ENCODE assay signal across 15 cellular contexts in genomic region chr10:113341138-113341537, GRCh38.
A peak's percentile ranks its signal among the peaks of the same experiment; 100 is the strongest.
DNase-seq lines count a peak whose midpoint lies in the region; ATAC-seq and TF ChIP-seq lines count a peak whose summit lies in the region.
"Had no signal": no experiment of that assay in that cellular context is flagged by ENCODE, and none has a peak within 500 bp of the region (broad histone marks: within the 10 kb centered on the region; RNA-seq: fewer than 3 reads in every experiment).

No MANE protein-coding gene starts in this region.

- H3K36me3 Mint-ChIP-seq in MCF 10A (ENCODE audit: insufficient read depth, unreplicated experiment) = no peaks in the 10 kb centered on the region
- H3K36me3 Mint-ChIP-seq in CD4-positive, alpha-beta T cell (ENCODE audit: low read depth) = no peaks in the 10 kb centered on the region
- H3K36me3 Mint-ChIP-seq: CD8-positive, alpha-beta T cell had no signal

- intact Hi-C loops in MCF 10A (cut with micrococcal nuclease) = no loop called here
- intact Hi-C loops in CD4-positive, alpha-beta T cell (cut with DNase I, micrococcal nuclease) = loop anchor here in 1 of 2 experiments (5.0 kb wide), 1 partner anchor 41 kb away; no protein-coding TSS in a partner anchor

- no peak overlapping the region for H3K27ac ChIP-seq in RWPE1
- no peak overlapping the region for H3K27ac ChIP-seq in CD4-positive, alpha-beta T cell (ENCODE audit: low read depth, low read length)
- H3K27ac ChIP-seq: GM23248 had no signal

- BruUV-seq in MCF 10A (replicated peaks; lab: Mats Ljungman, UMichigan) = no TSS peak

- H3K9me3 Mint-ChIP-seq in MCF 10A (ENCODE audit: unreplicated experiment) = no peaks in the 10 kb centered on the region
- no peaks in the 10 kb centered on the region for H3K9me3 Mint-ChIP-seq in CD4-positive, alpha-beta T cell
- H3K9me3 Mint-ChIP-seq: CD8-positive, alpha-beta T cell had no signal

- peak; percentile 39 for DNase-seq in RWPE1 (ENCODE audit: low spot score)
- DNase-seq in MCF 10A (ENCODE audit: unreplicated experiment) = no peak
- DNase-seq in epithelial cell of esophagus (ENCODE audit: low read depth) = peak; percentile 76
- peak; percentile 53 for DNase-seq in ureter (ENCODE audit: low spot score)
- no peak for DNase-seq in stimulated activated naive CD8-positive, alpha-beta T cell treated with anti-CD3 and anti-CD28 coated beads, Interleukin-15, Interleukin-2, amounts not matched to agents 100 U/mL and 50 U/mL, for 24 hours
- no peak for DNase-seq in CD4-positive, alpha-beta T cell
- DNase-seq in NCI-H2107 treated with DMSO at 0.1 percent for 48 hours (lab: John Stamatoyannopoulos, UW; ENCODE audit: unreplicated experiment) = no peak
- DNase-seq: C1 segment of cervical spinal cord; Caco-2; CD8-positive, alpha-beta T cell; DMS153; DND-41; GM23248; H7; HCEC 1CT had no signal

- no peaks in the 10 kb centered on the region for H3K9me3 ChIP-seq in CD4-positive, alpha-beta T cell (ENCODE audit: control insufficient read depth, low read length)
- H3K9me3 ChIP-seq: Caco-2 had no signal

- peak overlapping the region; percentile 32 for H3K27ac Mint-ChIP-seq in MCF 10A (ENCODE audit: low read depth, unreplicated experiment)
- H3K27ac Mint-ChIP-seq in CD4-positive, alpha-beta T cell = no peak overlapping the region
- H3K27ac Mint-ChIP-seq: CD8-positive, alpha-beta T cell had no signal

- TF ChIP-seq CTCF in RWPE1 (conservative IDR thresholded peaks at IDR 0.05; ENCODE audit: low read depth) (no peak), MCF 10A (IDR thresholded peaks at IDR 0.05; ENCODE audit: unreplicated experiment) (no peak), epithelial cell of esophagus (IDR thresholded peaks at IDR 0.05; ENCODE audit: insufficient read depth, low read depth, low read length, missing control alignments) (no peak)
- no peak for TF ChIP-seq CTCF in CD4-positive, alpha-beta T cell (IDR thresholded peaks at IDR 0.05)

- POLR2A ChIA-PET in RWPE1 (lab: Yijun Ruan, JAX; ENCODE audit: low non-redundant PET) = no interaction called here
- POLR2A ChIA-PET in MCF 10A (lab: Yijun Ruan, JAX) = interaction anchor here (0.6 to 1.0 kb wide), 3 partner anchors 21 to 788 kb away, joined by 3 to 5 read pairs (median 3); no protein-coding TSS in a partner anchor
- POLR2A ChIA-PET in CD4-positive, alpha-beta T cell (lab: Charles Lee) = no interaction called here

- H3K4me3 Mint-ChIP-seq in MCF 10A (ENCODE audit: unreplicated experiment) = no peak overlapping the region
- H3K4me3 Mint-ChIP-seq in CD4-positive, alpha-beta T cell = no peak overlapping the region
- H3K4me3 Mint-ChIP-seq: CD8-positive, alpha-beta T cell had no signal

- no peak for ATAC-seq in stimulated activated naive CD8-positive, alpha-beta T cell treated with anti-CD3 and anti-CD28 coated beads, Interleukin-15, Interleukin-2, amounts not matched to agents 100 U/mL and 50 U/mL, for 24 hours
- ATAC-seq in CD4-positive, alpha-beta T cell (ENCODE audit: poor library complexity) = no peak
- ATAC-seq: CD8-positive, alpha-beta T cell had no signal

- no peaks in the 10 kb centered on the region for H3K27me3 ChIP-seq in CD4-positive, alpha-beta T cell (ENCODE audit: control insufficient read depth, insufficient read depth, low read length)

- H3K27me3 Mint-ChIP-seq in MCF 10A (ENCODE audit: insufficient read depth, unreplicated experiment) = peaks cover 18% of the 10 kb centered on the region
- no peaks in the 10 kb centered on the region for H3K27me3 Mint-ChIP-seq in CD4-positive, alpha-beta T cell

- H3K4me1 Mint-ChIP-seq in MCF 10A (ENCODE audit: insufficient read depth, unreplicated experiment) = no peaks in the 10 kb centered on the region
- H3K4me1 Mint-ChIP-seq in CD4-positive, alpha-beta T cell (ENCODE audit: low read depth) = no peaks in the 10 kb centered on the region

- no peak overlapping the region for H3K4me3 ChIP-seq in epithelial cell of esophagus (ENCODE audit: low read length)
- H3K4me3 ChIP-seq: GM23248 had no signal

- CTCF ChIA-PET in RWPE1 (lab: Yijun Ruan, JAX) (interaction anchor here (0.7 kb wide), 1 partner anchor 11 kb away, joined by 3 read pairs; no protein-coding TSS in a partner anchor), MCF 10A (lab: Yijun Ruan, JAX) (interaction anchor here (0.6 to 1.0 kb wide), 3 partner anchors 44 to 158 kb away, joined by 3 to 4 read pairs (median 4); no protein-coding TSS in a partner anchor)
- CTCF ChIA-PET in CD4-positive, alpha-beta T cell (lab: Charles Lee) = no interaction called here

Comparison
In these comparisons a context has a peak if more than half of its experiments do, and no peak if none do; other contexts are left out.
1. DNase-seq: peak in RWPE1 (single experiment), epithelial cell of esophagus (single experiment) and ureter (single experiment); none in MCF 10A (single experiment), stimulated activated naive CD8-positive, alpha-beta T cell treated with anti-CD3 and anti-CD28 coated beads, Interleukin-15, Interleukin-2, amounts not matched to agents 100 U/mL and 50 U/mL, for 24 hours (single experiment), CD4-positive, alpha-beta T cell (0 of 10) and NCI-H2107 treated with DMSO at 0.1 percent for 48 hours (single experiment).